Comparison of ENCODE assay signal across 18 cellular contexts in the genomic region with DNA sequence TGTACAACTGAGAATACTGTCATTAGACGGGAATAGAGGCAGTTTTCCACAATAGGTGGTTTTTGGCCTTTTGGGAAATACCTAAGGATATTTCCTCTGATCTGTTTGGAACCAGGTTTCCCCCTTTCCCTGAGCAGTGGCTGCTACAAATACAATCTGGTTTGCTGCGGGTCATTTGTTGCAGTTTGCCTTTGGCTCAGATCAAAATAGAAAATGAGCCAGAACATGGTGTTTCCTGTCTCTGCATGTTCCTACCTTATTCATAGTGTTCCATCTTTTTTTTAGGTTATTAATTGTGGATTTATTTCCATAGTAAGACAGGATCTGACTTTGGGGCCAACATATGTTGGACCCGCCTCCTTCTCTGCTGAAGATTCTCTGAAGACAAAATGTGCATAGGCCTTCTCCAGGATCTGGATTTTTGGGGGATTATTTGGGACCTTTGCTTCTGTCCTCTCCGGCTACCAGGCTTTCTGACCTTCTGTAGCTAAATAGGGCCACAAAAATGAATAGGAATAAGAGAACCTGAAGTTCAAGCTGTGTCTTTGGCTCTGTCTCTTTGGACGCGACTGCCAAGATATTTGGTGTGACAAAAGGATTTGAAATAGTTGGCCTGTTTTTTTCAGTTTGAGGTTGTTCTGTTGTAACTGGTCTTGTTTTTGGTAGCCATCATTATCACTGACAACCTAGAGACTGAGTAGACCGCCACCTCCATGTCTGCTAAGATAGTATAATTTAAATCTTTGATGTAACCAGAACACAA.
DNase-seq lines count a peak whose midpoint lies in the region; ATAC-seq, FAIRE-seq and TF ChIP-seq lines count a peak whose summit lies in the region.
"Had no signal": no experiment of that assay in that cellular context is flagged by ENCODE, and none has a peak within 500 bp of the region (broad histone marks: within the 10 kb centered on the region; RNA-seq: fewer than 3 reads in every experiment).

No MANE protein-coding gene starts in this region.

- H3K4ac ChIP-seq in mesenchymal stem cell (ENCODE audit: low read depth in 1 of 2, low read length in 2 of 2), result no peak overlapping the region

- H3K18ac ChIP-seq in mesenchymal stem cell (ENCODE audit: low read depth in 1 of 2, low read length in 2 of 2), result no peak overlapping the region

- CTCF ChIA-PET in CD8-positive, alpha-beta T cell (lab: Charles Lee), result interaction anchor here (0.7 to 3.0 kb wide), 2 partner anchors 68 to 369 kb away, joined by 3 to 13 read pairs; no protein-coding TSS in a partner anchor

- H3K27ac Mint-ChIP-seq in CD8-positive, alpha-beta T cell, result peak overlapping the region; percentile 97

- no peaks in the 10 kb centered on the region for H3K27me3 ChIP-seq in BLaER1 treated with 17β-estradiol and CSF1 and Interleukin-3, amounts not matched to agents 10 nM and 100 nM
- no peaks in the 10 kb centered on the region for H3K27me3 ChIP-seq in CD8-positive, alpha-beta T cell (ENCODE audit: insufficient read depth, low read length)
- H3K27me3 ChIP-seq in bronchial epithelial cell (ENCODE audit: control insufficient read depth, insufficient read depth, low read length) (no peaks in the 10 kb centered on the region), mesenchymal stem cell (ENCODE audit: control insufficient read depth in 1 of 2, insufficient read depth in 1 of 2, low read length in 2 of 2) (no peaks in the 10 kb centered on the region)
- H3K27me3 ChIP-seq: MG63 had no signal

- peaks cover 0 to 18% (median 11%) of the 10 kb centered on the region in 11 experiments; a peak in 13 of 22 replicates for H3K9me3 ChIP-seq in BLaER1 treated with 17β-estradiol and CSF1 and Interleukin-3, amounts not matched to agents 10 nM and 100 nM (replicated peaks in 1 of 11)
- H3K9me3 ChIP-seq in CD8-positive, alpha-beta T cell (ENCODE audit: low read length), result no peaks in the 10 kb centered on the region
- no peaks in the 10 kb centered on the region for H3K9me3 ChIP-seq in mesenchymal stem cell (ENCODE audit: control insufficient read depth, low read length)
- H3K9me3 ChIP-seq: MG63 had no signal

- no peak for ATAC-seq in CD8-positive, alpha-beta T cell
- no peak for ATAC-seq in HG03469 (IDR thresholded peaks at IDR 0.05; ENCODE audit: unreplicated experiment)

- peak overlapping the region; percentile 68 for H2AK5ac ChIP-seq in mesenchymal stem cell (ENCODE audit: low read length, severe bottlenecking)

- no peak overlapping the region for H2BK5ac ChIP-seq in mesenchymal stem cell (ENCODE audit: low read depth, low read length, poor library complexity, severe bottlenecking)

- intact Hi-C loops in CD8-positive, alpha-beta T cell (cut with DNase I, micrococcal nuclease), result loop anchor here (5.0 to 10.0 kb wide), 3 partner anchors 34 to 659 kb away; no protein-coding TSS in a partner anchor

- peaks cover 83% of the 10 kb centered on the region for H3K4me1 Mint-ChIP-seq in CD8-positive, alpha-beta T cell (ENCODE audit: low read depth)

- no peak overlapping the region for H3K9ac ChIP-seq in BLaER1 treated with 17β-estradiol and CSF1 and Interleukin-3, amounts not matched to agents 10 nM and 100 nM
- no peak overlapping the region for H3K9ac ChIP-seq in mesenchymal stem cell (ENCODE audit: low read length)

- H3K4me1 ChIP-seq in BLaER1 treated with 17β-estradiol and CSF1 and Interleukin-3, amounts not matched to agents 10 nM and 100 nM, result peaks cover 43 to 75% (median 60%) of the 10 kb centered on the region in 10 experiments
- peaks cover 60% of the 10 kb centered on the region for H3K4me1 ChIP-seq in CD8-positive, alpha-beta T cell (ENCODE audit: insufficient read depth, low read length)
- peaks cover 28% of the 10 kb centered on the region for H3K4me1 ChIP-seq in mesenchymal stem cell (ENCODE audit: control insufficient read depth, insufficient read depth, low read depth, low read length)

- H3K27ac ChIP-seq in BLaER1 treated with 17β-estradiol and CSF1 and Interleukin-3, amounts not matched to agents 10 nM and 100 nM, result peak overlapping the region in 5 of 11 experiments; percentile 97 to 100 (median 100); a peak in 6 of 22 replicates
- no peak overlapping the region for H3K27ac ChIP-seq in CD8-positive, alpha-beta T cell (ENCODE audit: low read depth, low read length)
- H3K27ac ChIP-seq in mesenchymal stem cell (ENCODE audit: low read length, poor library complexity, severe bottlenecking), result no peak overlapping the region

- H2BK15ac ChIP-seq in mesenchymal stem cell (ENCODE audit: low read depth, poor library complexity, severe bottlenecking), result no peak overlapping the region

- H3K23ac ChIP-seq in mesenchymal stem cell (ENCODE audit: low read length in 2 of 2), result no peak overlapping the region

- H4K8ac ChIP-seq in mesenchymal stem cell (ENCODE audit: low read length), result no peak overlapping the region

- no peak for FAIRE-seq in bronchial epithelial cell (lab: Jason Lieb, UNC)
- FAIRE-seq: GM19239 had no signal

- no peak overlapping the region for H3K4me3 Mint-ChIP-seq in CD8-positive, alpha-beta T cell

- DNase-seq in CD8-positive, alpha-beta T cell, result peak in 1 of 7 experiments; percentile 15
- DNase-seq in bronchial epithelial cell (ENCODE audit: low read depth) (peak; percentile 57), mesenchymal stem cell (no peak), H4 (ENCODE audit: low spot score) (no peak), NOMO-1 treated with DMSO at 0.1 percent for 48 hours (lab: John Stamatoyannopoulos, UW; ENCODE audit: unreplicated experiment) (no peak)
- DNase-seq: anterior cingulate cortex; cortex of kidney; DMS79 treated with DMSO at 0.1 percent for 48 hours; MG63; NCI-H1694 treated with DMSO at 0.1 percent for 48 hours; NCI-H345; nucleus accumbens; SIG-M5; stimulated activated CD4-positive, alpha-beta T cell treated with anti-CD3 and anti-CD28 coated beads, Interleukin-2, amount 100 ng/mL, for 48 hours; T1000 had no signal

- H3K9me3 Mint-ChIP-seq in CD8-positive, alpha-beta T cell, result peaks cover 5% of the 10 kb centered on the region

- H3K4me3 ChIP-seq in BLaER1 treated with 17β-estradiol and CSF1 and Interleukin-3, amounts not matched to agents 10 nM and 100 nM, result no peak overlapping the region
- no peak overlapping the region for H3K4me3 ChIP-seq in CD8-positive, alpha-beta T cell (ENCODE audit: low read depth, low read length)
- H3K4me3 ChIP-seq in bronchial epithelial cell (ENCODE audit: low read depth, low read length) (no peak overlapping the region), mesenchymal stem cell (ENCODE audit: insufficient read depth in 1 of 2, low read depth in 1 of 2, low read length in 2 of 2) (no peak overlapping the region)
- H3K4me3 ChIP-seq: MG63 had no signal

- TF ChIP-seq CTCF in CD8-positive, alpha-beta T cell (IDR thresholded peaks at IDR 0.05), result no peak
- TF ChIP-seq CTCF in bronchial epithelial cell (IDR thresholded peaks at IDR 0.05; ENCODE audit: insufficient read depth, low read length, severe bottlenecking), result no peak

- no peak overlapping the region for H2AFZ ChIP-seq in mesenchymal stem cell (ENCODE audit: low read depth, low read length)

- H3K36me3 ChIP-seq in BLaER1 treated with 17β-estradiol and CSF1 and Interleukin-3, amounts not matched to agents 10 nM and 100 nM, result peaks cover 0 to 17% (median 7%) of the 10 kb centered on the region in 11 experiments; a peak in 6 of 22 replicates
- H3K36me3 ChIP-seq in CD8-positive, alpha-beta T cell (ENCODE audit: insufficient read depth, low read length), result peaks cover 17% of the 10 kb centered on the region
- H3K36me3 ChIP-seq in bronchial epithelial cell (ENCODE audit: control insufficient read depth, insufficient read depth, low read length), result no peaks in the 10 kb centered on the region
- H3K36me3 ChIP-seq in mesenchymal stem cell (ENCODE audit: control insufficient read depth in 1 of 2, insufficient read depth in 2 of 2, low read depth in 1 of 2, low read length in 2 of 2), result no peaks in the 10 kb centered on the region
- H3K36me3 ChIP-seq: MG63 had no signal

- 98% methylated on average over 6 of the region's 7 CpGs for WGBS in mesenchymal stem cell

- H3K36me3 Mint-ChIP-seq in CD8-positive, alpha-beta T cell, result peaks cover 89% of the 10 kb centered on the region

- H3K79me1 ChIP-seq in mesenchymal stem cell (replicated peaks; ENCODE audit: low read length, poor library complexity, severe bottlenecking), result peaks cover 17% of the 10 kb centered on the region

- H4K20me1 ChIP-seq in BLaER1 treated with 17β-estradiol and CSF1 and Interleukin-3, amounts not matched to agents 10 nM and 100 nM, result no peaks in the 10 kb centered on the region

- POLR2A ChIA-PET in CD8-positive, alpha-beta T cell (lab: Charles Lee), result interaction anchor here (0.7 kb wide), 1 partner anchor 9 kb away, joined by 3 read pairs; no protein-coding TSS in a partner anchor

- no peak overlapping the region for H4K91ac ChIP-seq in mesenchymal stem cell (ENCODE audit: low read length)

- no peak overlapping the region for H3K14ac ChIP-seq in mesenchymal stem cell (ENCODE audit: low read length in 2 of 2)

- H3K27me3 Mint-ChIP-seq in CD8-positive, alpha-beta T cell (ENCODE audit: low read depth), result no peaks in the 10 kb centered on the region

- no peak overlapping the region for H2BK12ac ChIP-seq in mesenchymal stem cell (ENCODE audit: low read length in 2 of 2)

- peak overlapping the region in 7 of 11 experiments; percentile 7 to 94 (median 79); a peak in 12 of 22 replicates for H3K4me2 ChIP-seq in BLaER1 treated with 17β-estradiol and CSF1 and Interleukin-3, amounts not matched to agents 10 nM and 100 nM
- no peak overlapping the region for H3K4me2 ChIP-seq in mesenchymal stem cell (ENCODE audit: low read length, poor library complexity, severe bottlenecking)

- no peak overlapping the region for H2BK120ac ChIP-seq in mesenchymal stem cell (ENCODE audit: low read depth, low read length)
